Comparison of ENCODE assay signal across 18 cellular contexts in genomic region chr19:47417107-47417745, GRCh38. TPM values are rescaled to one million over a fixed set of nuclear protein-coding genes. Genes with fewer than 3 reads are reported as not detected.
DNase-seq lines count a peak whose midpoint lies in the region; ATAC-seq lines count a peak whose summit lies in the region.
"Had no signal": no experiment of that assay in that cellular context is flagged by ENCODE, and none has a peak within 500 bp of the region (broad histone marks: within the 10 kb centered on the region; RNA-seq: fewer than 3 reads in every experiment).

No MANE protein-coding gene starts in this region.

- peak overlapping the region; percentile 74 for H3K56ac ChIP-seq in mesendoderm (ENCODE audit: low read length)

- peak overlapping the region; percentile 75 for H3K9ac ChIP-seq in mesendoderm (ENCODE audit: low read length)

- H3K4me1 ChIP-seq in ectodermal cell (ENCODE audit: control insufficient read depth, insufficient read depth, low read length) (peaks cover 38% of the 10 kb centered on the region), mesendoderm (ENCODE audit: control insufficient read depth, low read depth, low read length) (peaks cover 9% of the 10 kb centered on the region)
- H3K4me1 ChIP-seq: foreskin keratinocyte, pancreas had no signal

- H3K79me1 ChIP-seq in mesendoderm (ENCODE audit: low read length): peaks cover 5% of the 10 kb centered on the region

- H2AK5ac ChIP-seq in mesendoderm (ENCODE audit: low read length): no peak overlapping the region

- H3K27me3 ChIP-seq in ectodermal cell (ENCODE audit: control insufficient read depth, insufficient read depth, low read length, poor library complexity, severe bottlenecking): peaks cover 41% of the 10 kb centered on the region
- H3K27me3 ChIP-seq in mesendoderm (ENCODE audit: insufficient read depth, low read length, poor library complexity): no peaks in the 10 kb centered on the region

- H3K79me2 ChIP-seq in mesendoderm (ENCODE audit: control insufficient read depth, insufficient read depth, low read length): peaks cover 4% of the 10 kb centered on the region

- H4K8ac ChIP-seq in mesendoderm (ENCODE audit: low read depth, low read length): no peak overlapping the region

- H3K36me3 ChIP-seq in ectodermal cell (ENCODE audit: control insufficient read depth, insufficient read depth, low read length) (peaks cover 18% of the 10 kb centered on the region), mesendoderm (ENCODE audit: control insufficient read depth, insufficient read depth, low read length) (peaks cover 11% of the 10 kb centered on the region)
- H3K36me3 ChIP-seq: pancreas, upper lobe of left lung had no signal

- H3K4me3 ChIP-seq in ectodermal cell (ENCODE audit: insufficient read depth, low read depth, low read length) (peak overlapping the region; percentile 69), mesendoderm (ENCODE audit: low read length) (peak overlapping the region; percentile 51)
- H3K4me3 ChIP-seq: pancreas had no signal

- ATAC-seq in activated naive CD8-positive, alpha-beta T cell treated with anti-CD3 and anti-CD28 coated beads, Interleukin-2, amount 50 U/mL, for 24 hours: no peak
- ATAC-seq in HG02763 (IDR thresholded peaks at IDR 0.05; ENCODE audit: unreplicated experiment): no peak
- ATAC-seq: foreskin keratinocyte, HCT116 had no signal

- no peak for DNase-seq in activated naive CD8-positive, alpha-beta T cell treated with anti-CD3 and anti-CD28 coated beads, Interleukin-2, amount 50 U/mL, for 24 hours
- no peak for DNase-seq in mesendoderm
- no peak for DNase-seq in NCI-H2081 treated with DMSO at 0.1 percent for 48 hours (lab: John Stamatoyannopoulos, UW)
- no peak for DNase-seq in activated CD4-positive, alpha-beta T cell treated with anti-CD3 and anti-CD28 coated beads for 4 hours
- DNase-seq in UCSD-AML1 (lab: John Stamatoyannopoulos, UW; ENCODE audit: unreplicated experiment): no peak
- DNase-seq: activated T-cell treated with anti-CD3 and anti-CD28 coated beads for 4 hours; cortex of kidney; foreskin keratinocyte; NCI-H1694; pancreas; stimulated activated CD8-positive, alpha-beta memory T cell treated with anti-CD3 and anti-CD28 coated beads, Interleukin-4, amount 100 ng/mL, for 48 hours had no signal

- H3K4ac ChIP-seq in mesendoderm (ENCODE audit: low read depth, low read length): no peak overlapping the region

- H3K27ac Mint-ChIP-seq in activated naive CD8-positive, alpha-beta T cell: no peak overlapping the region
- no peak overlapping the region for H3K27ac Mint-ChIP-seq in activated naive CD8-positive, alpha-beta T cell treated with anti-CD3 and anti-CD28 coated beads, Interleukin-2, amount 50 U/mL, for 24 hours

- no peaks in the 10 kb centered on the region for H3K9me3 ChIP-seq in ectodermal cell (ENCODE audit: control insufficient read depth, low read length)
- H3K9me3 ChIP-seq: pancreas, SJSA1, upper lobe of left lung had no signal

- WGBS in ectodermal cell, 2 experiments: 26 to 27% methylated on average over 18 of the region's 18 CpGs
- no CpG with 5 or more reads among the region's 18 CpGs for WGBS in mesendoderm (ENCODE audit: extremely low coverage, insufficient coverage, low lambda C conversion rate)

- H3K27ac ChIP-seq in ectodermal cell (ENCODE audit: insufficient read depth, low read depth, low read length, poor library complexity, severe bottlenecking) (no peak overlapping the region), mesendoderm (ENCODE audit: low read depth, low read length) (no peak overlapping the region)
- H3K27ac ChIP-seq: foreskin keratinocyte, pancreas, SJSA1, upper lobe of left lung had no signal

- H3K27me3 Mint-ChIP-seq in activated naive CD8-positive, alpha-beta T cell: peaks cover 31% of the 10 kb centered on the region
- peaks cover 70% of the 10 kb centered on the region for H3K27me3 Mint-ChIP-seq in activated naive CD8-positive, alpha-beta T cell treated with anti-CD3 and anti-CD28 coated beads, Interleukin-2, amount 50 U/mL, for 24 hours

- H2BK5ac ChIP-seq in mesendoderm (ENCODE audit: low read length): no peak overlapping the region

- H3K4me2 ChIP-seq in mesendoderm (ENCODE audit: low read length): peak overlapping the region; percentile 38

- no peaks in the 10 kb centered on the region for H3K36me3 Mint-ChIP-seq in activated naive CD8-positive, alpha-beta T cell
- H3K36me3 Mint-ChIP-seq in activated naive CD8-positive, alpha-beta T cell treated with anti-CD3 and anti-CD28 coated beads, Interleukin-2, amount 50 U/mL, for 24 hours (ENCODE audit: low read depth): no peaks in the 10 kb centered on the region

- peak overlapping the region; percentile 65 for H3K4me3 Mint-ChIP-seq in activated naive CD8-positive, alpha-beta T cell
- H3K4me3 Mint-ChIP-seq in activated naive CD8-positive, alpha-beta T cell treated with anti-CD3 and anti-CD28 coated beads, Interleukin-2, amount 50 U/mL, for 24 hours: no peak overlapping the region

- no peak overlapping the region for H4K5ac ChIP-seq in mesendoderm (ENCODE audit: low read length)

- no peak overlapping the region for H3K18ac ChIP-seq in mesendoderm (ENCODE audit: low read length)

- H3K9me3 Mint-ChIP-seq in activated naive CD8-positive, alpha-beta T cell (ENCODE audit: low read depth): no peaks in the 10 kb centered on the region
- no peaks in the 10 kb centered on the region for H3K9me3 Mint-ChIP-seq in activated naive CD8-positive, alpha-beta T cell treated with anti-CD3 and anti-CD28 coated beads, Interleukin-2, amount 50 U/mL, for 24 hours
- H3K9me3 Mint-ChIP-seq: IgD-negative memory B cell had no signal

- H2BK15ac ChIP-seq in mesendoderm (replicated peaks; ENCODE audit: low read depth): no peak overlapping the region

- H2BK120ac ChIP-seq in mesendoderm (ENCODE audit: low read depth, low read length): no peak overlapping the region

- H3K23ac ChIP-seq in mesendoderm (ENCODE audit: low read length): no peak overlapping the region

- peaks cover 29% of the 10 kb centered on the region for H3K4me1 Mint-ChIP-seq in activated naive CD8-positive, alpha-beta T cell (ENCODE audit: low read depth)
- peaks cover 16% of the 10 kb centered on the region for H3K4me1 Mint-ChIP-seq in activated naive CD8-positive, alpha-beta T cell treated with anti-CD3 and anti-CD28 coated beads, Interleukin-2, amount 50 U/mL, for 24 hours

RNA-seq across cellular contexts. Expression of gene MEIS3, which starts 2.1 kb away (rescaled TPM):
- polyA plus RNA-seq in ectodermal cell (2013, experiment 1 of 4): 82.5 TPM
- polyA plus RNA-seq in ectodermal cell (2013, experiment 2 of 4): 80.8 TPM
- polyA plus RNA-seq in ectodermal cell (2013, experiment 3 of 4): 81.3 TPM
- polyA plus RNA-seq in ectodermal cell (2013, experiment 4 of 4): 86.6 TPM
- polyA plus RNA-seq in mesendoderm (2013, experiment 1 of 2): 65.7 TPM
- 64.6 TPM for polyA plus RNA-seq in mesendoderm (2013, experiment 2 of 2)
- polyA plus RNA-seq: IgD-negative memory B cell had no signal

RNA-seq across cellular contexts. Expression of gene SLC8A2, which starts 54.5 kb away (rescaled TPM):
- 9.8 TPM for polyA plus RNA-seq in ectodermal cell (2013, experiment 1 of 4)
- 8.2 TPM for polyA plus RNA-seq in ectodermal cell (2013, experiment 2 of 4)
- 10.0 TPM for polyA plus RNA-seq in ectodermal cell (2013, experiment 3 of 4)
- polyA plus RNA-seq in ectodermal cell (2013, experiment 4 of 4): 7.9 TPM
- 0.69 TPM for polyA plus RNA-seq in mesendoderm (2013, experiment 1 of 2)
- 0.67 TPM for polyA plus RNA-seq in mesendoderm (2013, experiment 2 of 2)
- polyA plus RNA-seq: IgD-negative memory B cell had no signal
